1 cellular context compared by ENCODE assay signal in genomic region chr9:86974421-86974820, GRCh38.
TF ChIP-seq lines count a peak whose summit lies in the region.

No MANE protein-coding gene starts in this region.

TF ChIP-seq in IMR-90, 13 proteins besides CTCF, POLR2A, EP300 and RAD21 (continued from another document):
- TF ChIP-seq RFX5 (IDR thresholded peaks at IDR 0.05; ENCODE audit: low read depth, low read length) = no peak
- TF ChIP-seq MAFK (IDR thresholded peaks at IDR 0.05; ENCODE audit: low read depth, low read length) = no peak
- no peak for TF ChIP-seq RCOR1 (IDR thresholded peaks at IDR 0.05; ENCODE audit: insufficient replicate concordance, low read length)
- no peak for TF ChIP-seq MXI1 (IDR thresholded peaks at IDR 0.05; ENCODE audit: borderline replicate concordance, low read depth, low read length)
